Comparison of ENCODE assay signal across 20 cellular contexts in genomic region chr10:116247701-116248100, GRCh38. TPM values are rescaled to one million over a fixed set of nuclear protein-coding genes. Genes with fewer than 3 reads are reported as not detected.
DNase-seq lines count a peak whose midpoint lies in the region; ATAC-seq, FAIRE-seq and TF ChIP-seq lines count a peak whose summit lies in the region.
"Had no signal": no experiment of that assay in that cellular context is flagged by ENCODE, and none has a peak within 500 bp of the region (broad histone marks: within the 10 kb centered on the region; RNA-seq: fewer than 3 reads in every experiment).

No MANE protein-coding gene starts in this region.

- H3K79me2 ChIP-seq in keratinocyte (ENCODE audit: control insufficient read depth, insufficient read depth, low read length) = no peaks in the 10 kb centered on the region
- no peaks in the 10 kb centered on the region for H3K79me2 ChIP-seq in GM23338 (replicated peaks; ENCODE audit: insufficient read depth)

- H3K27ac ChIP-seq in keratinocyte (ENCODE audit: control insufficient read depth, insufficient read depth, low read length) = no peak overlapping the region
- no peak overlapping the region for H3K27ac ChIP-seq in GM23338 (ENCODE audit: low read depth)
- H3K27ac ChIP-seq: C4-2B had no signal

- no peak for DNase-seq in stimulated activated naive CD8-positive, alpha-beta T cell treated with anti-CD3 and anti-CD28 coated beads, Interleukin-15, amount 100 ng/mL, for 72 hours
- no peak for DNase-seq in stimulated activated naive CD8-positive, alpha-beta T cell treated with anti-CD3 and anti-CD28 coated beads, Interleukin-15, Interleukin-2, amounts not matched to agents 100 U/mL and 50 U/mL, for 24 hours
- peak; percentile 23 for DNase-seq in adipocyte (ENCODE audit: low read depth)
- no peak for DNase-seq in keratinocyte (ENCODE audit: low read depth, low spot score)
- DNase-seq in DMS114 treated with DMSO at 0.1 percent for 48 hours (lab: John Stamatoyannopoulos, UW; ENCODE audit: unreplicated experiment) = no peak
- no peak for DNase-seq in RPMI8226
- no peak for DNase-seq in GM23338 (ENCODE audit: low spot score)
- DNase-seq: 8988T, DMS 273 treated with DMSO at 0.1 percent for 48 hours, H9, KBM-7, NCI-H1048, NCI-H146, NCI-H2081 treated with DMSO at 0.1 percent for 48 hours, NCI-H510A, NCI-H82, PC-3 had no signal

- no peak for TF ChIP-seq CTCF in keratinocyte (optimal IDR thresholded peaks at IDR 0.05 in 1 of 3, IDR thresholded peaks at IDR 0.05 in 1 of 3, conservative IDR thresholded peaks at IDR 0.05 in 1 of 3; ENCODE audit: extremely low read depth in 1 of 3, insufficient read depth in 2 of 3, low read length in 3 of 3)
- TF ChIP-seq CTCF in GM23338 (conservative IDR thresholded peaks at IDR 0.05; ENCODE audit: low read depth in 2 of 2) = no peak

- H3K9ac ChIP-seq in adipocyte (ENCODE audit: low read length) (no peak overlapping the region), keratinocyte (ENCODE audit: control insufficient read depth, extremely low read depth, insufficient read depth, low read length) (no peak overlapping the region)

- no peaks in the 10 kb centered on the region for H3K4me1 Mint-ChIP-seq in stimulated activated naive CD8-positive, alpha-beta T cell treated with anti-CD3 and anti-CD28 coated beads, Interleukin-15, amount 100 ng/mL, for 72 hours
- no peaks in the 10 kb centered on the region for H3K4me1 Mint-ChIP-seq in GM23338
- H3K4me1 Mint-ChIP-seq: H9 had no signal

- peaks cover 3% of the 10 kb centered on the region for H3K4me1 ChIP-seq in adipocyte (ENCODE audit: control insufficient read depth, insufficient read depth, low read length)
- no peaks in the 10 kb centered on the region for H3K4me1 ChIP-seq in keratinocyte (ENCODE audit: control insufficient read depth, extremely low read depth, insufficient read depth, low read length)
- no peaks in the 10 kb centered on the region for H3K4me1 ChIP-seq in GM23338 (ENCODE audit: insufficient read depth)

- H3K4me3 Mint-ChIP-seq in stimulated activated naive CD8-positive, alpha-beta T cell treated with anti-CD3 and anti-CD28 coated beads, Interleukin-15, amount 100 ng/mL, for 72 hours = no peak overlapping the region
- H3K4me3 Mint-ChIP-seq in GM23338 = no peak overlapping the region
- H3K4me3 Mint-ChIP-seq: H9 had no signal

- no peaks in the 10 kb centered on the region for H3K36me3 ChIP-seq in adipocyte (ENCODE audit: control insufficient read depth, insufficient read depth, low read length, severe bottlenecking)
- H3K36me3 ChIP-seq in keratinocyte (ENCODE audit: control insufficient read depth in 2 of 2, extremely low read depth in 1 of 2, insufficient read depth in 2 of 2, low read length in 2 of 2) = no peaks in the 10 kb centered on the region
- no peaks in the 10 kb centered on the region for H3K36me3 ChIP-seq in GM23338 (ENCODE audit: insufficient read depth)

- no peaks in the 10 kb centered on the region for H3K27me3 Mint-ChIP-seq in stimulated activated naive CD8-positive, alpha-beta T cell treated with anti-CD3 and anti-CD28 coated beads, Interleukin-15, amount 100 ng/mL, for 72 hours
- H3K27me3 Mint-ChIP-seq in GM23338 (ENCODE audit: insufficient read depth, low read depth, poor library complexity) = peaks cover 2% of the 10 kb centered on the region

- H3K4me3 ChIP-seq in adipocyte (ENCODE audit: low read length) (no peak overlapping the region), keratinocyte (ENCODE audit: control insufficient read depth in 2 of 3, extremely low read depth in 1 of 3, insufficient read depth in 2 of 3, low read depth in 1 of 3, low read length in 3 of 3) (no peak overlapping the region), GM23338 (no peak overlapping the region)

- peaks cover 0 to 4% of the 10 kb centered on the region in 2 donors for H3K9me3 Mint-ChIP-seq in stimulated activated naive CD8-positive, alpha-beta T cell treated with anti-CD3 and anti-CD28 coated beads, Interleukin-15, amount 100 ng/mL, for 72 hours
- H3K9me3 Mint-ChIP-seq in GM23338 = no peaks in the 10 kb centered on the region
- H3K9me3 Mint-ChIP-seq: H9 had no signal

- H3K9me3 ChIP-seq in adipocyte (ENCODE audit: control insufficient read depth, low read length) (no peaks in the 10 kb centered on the region), keratinocyte (ENCODE audit: control insufficient read depth, low read depth, low read length) (no peaks in the 10 kb centered on the region)

- no peaks in the 10 kb centered on the region for H4K20me1 ChIP-seq in keratinocyte (ENCODE audit: control insufficient read depth, extremely low read depth, insufficient read depth, low read length)
- no peaks in the 10 kb centered on the region for H4K20me1 ChIP-seq in GM23338 (replicated peaks; ENCODE audit: insufficient read depth)

- no peaks in the 10 kb centered on the region for H3F3A ChIP-seq in GM23338 (replicated peaks; ENCODE audit: low read depth)

- peak overlapping the region; percentile 19 for H2AFZ ChIP-seq in keratinocyte (ENCODE audit: control insufficient read depth, low read length)
- no peak overlapping the region for H2AFZ ChIP-seq in GM23338

- no peaks in the 10 kb centered on the region for H3K27me3 ChIP-seq in adipocyte (replicated peaks; ENCODE audit: control insufficient read depth, insufficient read depth, low read length)
- H3K27me3 ChIP-seq in keratinocyte (ENCODE audit: control insufficient read depth, extremely low read depth, insufficient read depth, low read length) = no peaks in the 10 kb centered on the region
- no peaks in the 10 kb centered on the region for H3K27me3 ChIP-seq in GM23338 (ENCODE audit: insufficient read depth)

- no peaks in the 10 kb centered on the region for H3K9me1 ChIP-seq in keratinocyte (ENCODE audit: control insufficient read depth, extremely low read depth, insufficient read depth, low read length)

- 0 out of 2 replicates have a peak, but pooled peaks cover 4% of the 10 kb centered on the region for H3K9me2 ChIP-seq in GM23338 (ENCODE audit: insufficient read depth)

- dilution Hi-C loops in keratinocyte (cut with MboI; ENCODE audit: extremely low pct_ligation_motif_present, low sequenced_read_pairs) = no loop called here

- H3K27ac Mint-ChIP-seq in stimulated activated naive CD8-positive, alpha-beta T cell treated with anti-CD3 and anti-CD28 coated beads, Interleukin-15, amount 100 ng/mL, for 72 hours = no peak overlapping the region
- H3K27ac Mint-ChIP-seq in GM23338 = no peak overlapping the region
- H3K27ac Mint-ChIP-seq: H9 had no signal

- H3K4me2 ChIP-seq in keratinocyte (ENCODE audit: control insufficient read depth, extremely low read depth, insufficient read depth, low read depth, low read length) = no peak overlapping the region
- H3K4me2 ChIP-seq in GM23338 = no peak overlapping the region

- FAIRE-seq in keratinocyte (lab: Jason Lieb, UNC) = no peak

- peak; percentile 22 for ATAC-seq in stimulated activated naive CD8-positive, alpha-beta T cell treated with anti-CD3 and anti-CD28 coated beads, Interleukin-15, amount 100 ng/mL, for 72 hours
- no peak for ATAC-seq in stimulated activated naive CD8-positive, alpha-beta T cell treated with anti-CD3 and anti-CD28 coated beads, Interleukin-15, Interleukin-2, amounts not matched to agents 100 U/mL and 50 U/mL, for 24 hours
- ATAC-seq in GM18502 (IDR thresholded peaks at IDR 0.05; ENCODE audit: poor library complexity, unreplicated experiment) (no peak), GM23338 (no peak)
- ATAC-seq: PC-3 had no signal

- no peaks in the 10 kb centered on the region for H3K36me3 Mint-ChIP-seq in GM23338 (ENCODE audit: low read depth)

TF ChIP-seq in GM23338, 12 proteins besides CTCF, POLR2A, EP300 and RAD21 (continues in another document):
- TF ChIP-seq ETS1 (IDR thresholded peaks at IDR 0.05) (no peak), EZH2phosphoT487 (IDR thresholded peaks at IDR 0.05; ENCODE audit: unreplicated experiment) (no peak), ZNF331 (CRISPR knock-in tag; IDR thresholded peaks at IDR 0.05; ENCODE audit: low read depth) (no peak)

RNA-seq across cellular contexts. Expression of gene GFRA1, which starts 25.3 kb away (rescaled TPM):
- polyA plus RNA-seq in keratinocyte = 0.01 TPM in 1 of 3 replicates, not detected in the others
- 0.04 TPM for polyA plus RNA-seq in keratinocyte (2011; ENCODE audit: low read depth)
- 0.01 and 0.04 TPM in 2 replicates for polyA plus RNA-seq in keratinocyte (2011; cell fraction: cytosol; rRNA removed)
- polyA plus RNA-seq in keratinocyte (2011; cell fraction: nucleus; rRNA removed) = 0.05 TPM in 1 of 2 replicates, not detected in the other
- 0.01 and 0.08 TPM in 2 replicates for polyA plus RNA-seq in keratinocyte (2012; ENCODE audit: low replicate concordance)
- polyA minus RNA-seq in keratinocyte = not detected in 3 replicates
- not detected for polyA minus RNA-seq in keratinocyte (2011; cell fraction: cytosol; rRNA and poly(A)+ RNA removed)
- not detected in 2 replicates for polyA minus RNA-seq in keratinocyte (2011; cell fraction: nucleus; rRNA and poly(A)+ RNA removed)
- total RNA-seq in GM23338 (2014; rRNA removed; shearing (Covaris generic)) = 2.5 and 2.8 TPM in 2 replicates
- polyA plus RNA-seq in GM23338 (2016; fragmentation: Nextera tagmentation; extraction: Ambion mirVana) = 1.2 and 1.4 TPM in 2 replicates
- total RNA-seq: MCF 10A, PC-3 had no signal
